In genomic region chr1:15328785-15329480, GRCh38 we compare ENCODE assay signal across 8 cellular contexts.
A peak's percentile ranks its signal among the peaks of the same experiment; 100 is the strongest.
DNase-seq lines count a peak whose midpoint lies in the region; ATAC-seq and TF ChIP-seq lines count a peak whose summit lies in the region.

No MANE protein-coding gene starts in this region.

- H3K9me3 ChIP-seq in MG63 = no peaks in the 10 kb centered on the region

- peak; percentile 34; the same call in 1 of the 2 replicates for TF ChIP-seq CTCF in BJ (IDR thresholded peaks at IDR 0.05; ENCODE audit: insufficient read depth, low read depth, low read length)

- H3K4me3 ChIP-seq in BJ (ENCODE audit: low read depth, low read length) = no peak overlapping the region
- no peak overlapping the region for H3K4me3 ChIP-seq in MG63

- DNase-seq in BJ (ENCODE audit: low read depth) = no peak
- DNase-seq in MG63 = peak; percentile 56
- DNase-seq in dermis microvascular lymphatic vessel endothelial cell (ENCODE audit: low read depth in 2 of 2) = peak; percentile 95 to 96
- peak; percentile 60 for DNase-seq in mucosa of gallbladder (ENCODE audit: low spot score)
- no peak for DNase-seq in activated naive CD4-positive, alpha-beta T cell (lab: John Stamatoyannopoulos, UW)
- no peak for DNase-seq in iPS-NIHi7 (ENCODE audit: extremely low spot score)
- no peak for DNase-seq in activated CD4-positive, CD25-positive, alpha-beta regulatory T cell treated with anti-CD3 and anti-CD28 coated beads, Interleukin-2, amount 50 U/mL, for 72 hours

- POLR2A ChIA-PET in BJ (lab: Charles Lee) = no interaction called here

- H3K36me3 ChIP-seq in BJ (ENCODE audit: control insufficient read depth, insufficient read depth, low read length) (no peaks in the 10 kb centered on the region), MG63 (no peaks in the 10 kb centered on the region)

- CTCF ChIA-PET in BJ (lab: Yijun Ruan, JAX) = interaction anchor here (0.6 to 1.3 kb wide), 5 partner anchors 13 to 109 kb away, joined by 3 to 4 read pairs (median 3); no protein-coding TSS in a partner anchor

- H3K27me3 ChIP-seq in BJ (ENCODE audit: control insufficient read depth, insufficient read depth, low read length) (peaks cover 1% of the 10 kb centered on the region; the same call in 1 of the 2 replicates), MG63 (no peaks in the 10 kb centered on the region)

- ATAC-seq in GM19467 (IDR thresholded peaks at IDR 0.05; ENCODE audit: unreplicated experiment) = no peak

Comparison
In these comparisons a context has a peak if more than half of its experiments do, and no peak if none do; other contexts are left out.
1. DNase-seq: peak in MG63 (single experiment), dermis microvascular lymphatic vessel endothelial cell (2 of 2) and mucosa of gallbladder (single experiment); none in BJ (single experiment), activated naive CD4-positive, alpha-beta T cell (0 of 4), iPS-NIHi7 (single experiment) and activated CD4-positive, CD25-positive, alpha-beta regulatory T cell treated with anti-CD3 and anti-CD28 coated beads, Interleukin-2, amount 50 U/mL, for 72 hours (single experiment).